ENCODE assay signal across 1 cellular context in the genomic region with DNA sequence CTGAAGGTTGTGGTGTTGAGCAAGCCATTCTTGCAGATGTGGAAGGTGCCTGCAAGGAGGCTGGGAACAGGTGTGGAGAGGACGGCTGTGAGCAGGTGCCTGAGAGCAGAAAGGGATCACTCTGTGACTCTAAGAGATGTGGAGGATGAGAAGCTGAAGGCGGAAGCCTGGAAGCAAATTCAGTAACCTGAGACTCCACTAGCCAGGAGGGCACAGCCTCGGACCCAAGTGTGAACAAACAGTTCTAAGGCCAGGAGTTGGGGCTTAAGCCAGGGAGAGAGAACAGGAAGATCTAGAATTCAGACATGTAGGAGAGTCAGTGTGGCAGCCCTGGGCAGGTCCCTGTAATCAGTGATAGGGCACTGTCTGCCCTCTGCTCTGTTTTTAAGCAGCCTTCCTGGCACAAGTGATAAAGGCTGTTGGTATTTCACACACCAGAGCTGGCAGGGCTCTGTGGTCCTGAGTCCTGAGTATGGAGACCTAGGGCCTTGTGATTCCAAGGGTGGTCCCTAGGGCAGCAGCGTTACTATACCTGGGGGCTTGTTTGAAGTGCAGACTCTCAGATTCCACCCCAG.
TF ChIP-seq lines count a peak whose summit lies in the region.

No MANE protein-coding gene starts in this region.

TF ChIP-seq in GM23338, 12 proteins besides CTCF, POLR2A, EP300 and RAD21 (continued from another document):
- no peak for TF ChIP-seq ZNF462 (CRISPR knock-in tag; IDR thresholded peaks at IDR 0.05)
